ENCODE assay signal across 22 cellular contexts in genomic region chr2:58614259-58614658, GRCh38.
A peak's percentile ranks its signal among the peaks of the same experiment; 100 is the strongest.
DNase-seq lines count a peak whose midpoint lies in the region; ATAC-seq and TF ChIP-seq lines count a peak whose summit lies in the region.
"Had no signal": no experiment of that assay in that cellular context is flagged by ENCODE, and none has a peak within 500 bp of the region (broad histone marks: within the 10 kb centered on the region; RNA-seq: fewer than 3 reads in every experiment).

No MANE protein-coding gene starts in this region.

- peaks cover 3% of the 10 kb centered on the region for H3K9me3 ChIP-seq in RWPE2 (ENCODE audit: severe bottlenecking)
- H3K9me3 ChIP-seq in OCI-LY7 (ENCODE audit: low read length), result no peaks in the 10 kb centered on the region
- H3K9me3 ChIP-seq in naive thymus-derived CD4-positive, alpha-beta T cell (ENCODE audit: control insufficient read depth in 2 of 3, low read length in 3 of 3), result no peaks in the 10 kb centered on the region
- no peaks in the 10 kb centered on the region for H3K9me3 ChIP-seq in WERI-Rb-1 (ENCODE audit: severe bottlenecking)
- H3K9me3 ChIP-seq: stomach had no signal

- H4K20me1 ChIP-seq in OCI-LY7 (ENCODE audit: insufficient read depth, low read length), result no peaks in the 10 kb centered on the region

- peak overlapping the region; percentile 47 for H3K4me3 Mint-ChIP-seq in natural killer cell
- H3K4me3 Mint-ChIP-seq in naive thymus-derived CD4-positive, alpha-beta T cell, result peak overlapping the region in 5 of 10 donors; percentile 24 to 42 (median 32)
- H3K4me3 Mint-ChIP-seq: HFFc6 had no signal

- POLR2A ChIA-PET in OCI-LY7 (lab: Charles Lee), result interaction anchor here (0.6 to 0.7 kb wide), 2 partner anchors 21 to 513 kb away, joined by 3 to 5 read pairs; no protein-coding TSS in a partner anchor
- POLR2A ChIA-PET in naive thymus-derived CD4-positive, alpha-beta T cell (lab: Charles Lee), result no interaction called here

- H3K4me1 ChIP-seq in RWPE2 (ENCODE audit: insufficient read depth, poor library complexity, severe bottlenecking), result peaks cover 20% of the 10 kb centered on the region
- no peaks in the 10 kb centered on the region for H3K4me1 ChIP-seq in OCI-LY7 (ENCODE audit: insufficient read depth, low read length, poor library complexity, severe bottlenecking)
- H3K4me1 ChIP-seq in naive thymus-derived CD4-positive, alpha-beta T cell (ENCODE audit: control insufficient read depth in 2 of 2, insufficient read depth in 2 of 2, low read length in 2 of 2), result no peaks in the 10 kb centered on the region
- H3K4me1 ChIP-seq: adrenal gland had no signal

- intact Hi-C loops in natural killer cell (cut with micrococcal nuclease), result no loop called here
- intact Hi-C loops in OCI-LY7 (cut with micrococcal nuclease; ENCODE audit: unreplicated experiment), result no loop called here
- intact Hi-C loops in naive thymus-derived CD4-positive, alpha-beta T cell (cut with micrococcal nuclease), result no loop called here

- H3K79me2 ChIP-seq in OCI-LY7 (ENCODE audit: insufficient read depth, low read depth, low read length), result no peaks in the 10 kb centered on the region

- peak; percentile 27 for DNase-seq in H4 (ENCODE audit: low spot score)
- DNase-seq in NCI-H2081 (lab: John Stamatoyannopoulos, UW), result peak; percentile 45 to 83
- no peak for DNase-seq in RWPE2 (ENCODE audit: low spot score)
- no peak for DNase-seq in natural killer cell
- DNase-seq in OCI-LY7 (ENCODE audit: low spot score), result no peak
- DNase-seq in naive thymus-derived CD4-positive, alpha-beta T cell, result no peak
- DNase-seq in WERI-Rb-1, result no peak
- DNase-seq: activated CD4-positive, alpha-beta T cell treated with anti-CD3 and anti-CD28 coated beads, Interleukin-2, amount 50 U/mL, for 1 hour; activated gamma-delta T cell; adrenal gland; AML-193; COR-L47; HFFc6; Kasumi-1; NCI-H1436 treated with DMSO at 0.1 percent for 48 hours; NK-92 treated with Interleukin-12 subunit alpha and Interleukin-12 subunit beta, amount 100 ng/mL, for 24 hours; SHP77; stimulated activated CD4-positive, alpha-beta T cell treated with anti-CD3 and anti-CD28 coated beads, Interleukin-4, amount 100 ng/mL, for 24 hours; stomach; trophoblast cell had no signal

- H3K4me2 ChIP-seq in OCI-LY7 (ENCODE audit: low read length), result no peak overlapping the region

- H3K4me3 ChIP-seq in RWPE2 (ENCODE audit: severe bottlenecking), result no peak overlapping the region
- no peak overlapping the region for H3K4me3 ChIP-seq in OCI-LY7 (ENCODE audit: low read depth, low read length, poor library complexity, severe bottlenecking)
- H3K4me3 ChIP-seq in naive thymus-derived CD4-positive, alpha-beta T cell (ENCODE audit: low read length), result no peak overlapping the region
- H3K4me3 ChIP-seq in WERI-Rb-1 (ENCODE audit: low read depth, low read length), result no peak overlapping the region
- H3K4me3 ChIP-seq: adrenal gland, cardiac muscle cell, stomach had no signal

- CTCF ChIA-PET in OCI-LY7 (lab: Charles Lee; ENCODE audit: unreplicated experiment), result no interaction called here
- CTCF ChIA-PET in naive thymus-derived CD4-positive, alpha-beta T cell (lab: Charles Lee), result no interaction called here

- no peak overlapping the region for H2AFZ ChIP-seq in OCI-LY7 (ENCODE audit: low read length)

- TF ChIP-seq CTCF in RWPE2 (IDR thresholded peaks at IDR 0.05; ENCODE audit: poor library complexity, severe bottlenecking) (no peak), natural killer cell (IDR thresholded peaks at IDR 0.05) (no peak), OCI-LY7 (conservative IDR thresholded peaks at IDR 0.05; ENCODE audit: low read length) (no peak), WERI-Rb-1 (IDR thresholded peaks at IDR 0.05; ENCODE audit: low read depth, low read length) (no peak)

- no peaks in the 10 kb centered on the region for H3K27me3 ChIP-seq in RWPE2 (ENCODE audit: insufficient read depth, poor library complexity, severe bottlenecking)
- no peaks in the 10 kb centered on the region for H3K27me3 ChIP-seq in naive thymus-derived CD4-positive, alpha-beta T cell (ENCODE audit: control insufficient read depth in 2 of 2, insufficient read depth in 2 of 2, low read length in 2 of 2)
- no peaks in the 10 kb centered on the region for H3K27me3 ChIP-seq in WERI-Rb-1 (ENCODE audit: insufficient read depth, low read depth, severe bottlenecking)
- H3K27me3 ChIP-seq: adrenal gland, cardiac muscle cell, stomach had no signal

- H3K9me3 Mint-ChIP-seq in natural killer cell, result peaks cover 0 to 2% of the 10 kb centered on the region in 2 donors
- H3K9me3 Mint-ChIP-seq in naive thymus-derived CD4-positive, alpha-beta T cell, result no peaks in the 10 kb centered on the region

- no peaks in the 10 kb centered on the region for H3K9me2 ChIP-seq in OCI-LY7 (ENCODE audit: insufficient read depth, low read length)

- ATAC-seq in RWPE2 (ENCODE audit: low read depth), result peak; percentile 90
- ATAC-seq in natural killer cell, result no peak
- ATAC-seq in naive thymus-derived CD4-positive, alpha-beta T cell, result no peak
- ATAC-seq: left lobe of liver had no signal

- H3K27me3 Mint-ChIP-seq in natural killer cell (ENCODE audit: low read depth in 2 of 2), result peaks cover 0 to 14% of the 10 kb centered on the region in 2 donors
- H3K27me3 Mint-ChIP-seq in naive thymus-derived CD4-positive, alpha-beta T cell, result peaks cover 0 to 16% (median 11%) of the 10 kb centered on the region in 5 donors

- BruUV-seq in OCI-LY7 (replicated peaks; lab: Mats Ljungman, UMichigan), result no TSS peak

- H3K36me3 ChIP-seq in RWPE2 (ENCODE audit: low read depth) (no peaks in the 10 kb centered on the region), OCI-LY7 (ENCODE audit: insufficient read depth, low read length) (no peaks in the 10 kb centered on the region), WERI-Rb-1 (no peaks in the 10 kb centered on the region)
- H3K36me3 ChIP-seq in naive thymus-derived CD4-positive, alpha-beta T cell (ENCODE audit: control insufficient read depth in 2 of 3, insufficient read depth in 3 of 3, low read length in 3 of 3), result no peaks in the 10 kb centered on the region
- H3K36me3 ChIP-seq: adrenal gland, cardiac muscle cell, stomach had no signal

- no peak overlapping the region for H3K27ac Mint-ChIP-seq in natural killer cell
- no peak overlapping the region for H3K27ac Mint-ChIP-seq in naive thymus-derived CD4-positive, alpha-beta T cell
- H3K27ac Mint-ChIP-seq: HFFc6 had no signal

- H3K36me3 Mint-ChIP-seq in natural killer cell, result no peaks in the 10 kb centered on the region
- no peaks in the 10 kb centered on the region for H3K36me3 Mint-ChIP-seq in naive thymus-derived CD4-positive, alpha-beta T cell

- H3K27ac ChIP-seq in RWPE2 (ENCODE audit: poor library complexity, severe bottlenecking) (peak overlapping the region; percentile 10), OCI-LY7 (ENCODE audit: low read depth, low read length, poor library complexity, severe bottlenecking) (no peak overlapping the region), WERI-Rb-1 (no peak overlapping the region)
- no peak overlapping the region for H3K27ac ChIP-seq in naive thymus-derived CD4-positive, alpha-beta T cell (ENCODE audit: low read depth, low read length)
- H3K27ac ChIP-seq: adrenal gland, cardiac muscle cell, stomach had no signal

- peaks cover 0 to 8% of the 10 kb centered on the region in 2 donors for H3K4me1 Mint-ChIP-seq in natural killer cell
- H3K4me1 Mint-ChIP-seq in naive thymus-derived CD4-positive, alpha-beta T cell, result peaks cover 0 to 11% (median 3%) of the 10 kb centered on the region in 7 donors

Comparison
In these comparisons a context has a peak if more than half of its experiments do, and no peak if none do; other contexts are left out.
1. DNase-seq: peak in H4 (single experiment) and NCI-H2081 (2 of 2); none in RWPE2 (single experiment), natural killer cell (single experiment), OCI-LY7 (single experiment), naive thymus-derived CD4-positive, alpha-beta T cell (0 of 9) and WERI-Rb-1 (single experiment).